ENCODE assay signal across 13 cellular contexts in the genomic region with DNA sequence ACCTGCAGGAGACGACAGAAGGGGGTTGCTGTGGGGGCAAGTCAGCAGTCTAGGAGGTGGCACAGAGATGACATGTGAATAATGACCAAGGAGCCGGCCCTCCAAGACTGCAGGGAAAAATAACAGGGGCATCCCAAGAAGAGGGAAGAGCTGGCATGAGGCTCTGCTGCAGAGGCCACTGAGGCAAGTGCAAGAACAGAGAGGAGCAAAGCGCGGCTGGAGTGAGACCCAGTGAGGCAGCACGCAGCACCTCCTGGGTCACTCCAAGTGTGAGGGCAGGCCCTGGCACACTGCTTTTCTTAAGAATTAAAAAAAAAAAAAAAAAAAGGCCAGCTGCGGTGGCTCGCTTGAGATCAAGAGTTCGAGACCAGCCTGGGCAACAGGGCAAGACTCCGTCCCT.
A peak's percentile ranks its signal among the peaks of the same experiment; 100 is the strongest.
DNase-seq lines count a peak whose midpoint lies in the region; ATAC-seq and TF ChIP-seq lines count a peak whose summit lies in the region.
"Had no signal": no experiment of that assay in that cellular context is flagged by ENCODE, and none has a peak within 500 bp of the region (broad histone marks: within the 10 kb centered on the region; RNA-seq: fewer than 3 reads in every experiment).

No MANE protein-coding gene starts in this region.

- H3K4me1 ChIP-seq in breast epithelium = peaks cover 4 to 5% of the 10 kb centered on the region in 2 donors

- BruUV-seq in MCF 10A (replicated peaks; lab: Mats Ljungman, UMichigan) = no TSS peak

- DNase-seq in breast epithelium (ENCODE audit: low spot score in 2 of 2) (no peak), MCF 10A (ENCODE audit: unreplicated experiment) (no peak), type B pancreatic cell (ENCODE audit: extremely low spot score, unreplicated experiment) (no peak), NCI-H748 (lab: John Stamatoyannopoulos, UW; ENCODE audit: unreplicated experiment) (no peak)
- no peak for DNase-seq in activated naive CD8-positive, alpha-beta T cell treated with anti-CD3 and anti-CD28 coated beads, Interleukin-2, amount 10 ng/mL, durations not matched to agents 7 days and 5 days
- DNase-seq in naive thymus-derived CD8-positive, alpha-beta T cell = peak in 2 of 10 donors; percentile 28 to 30
- no peak for DNase-seq in stimulated activated CD4-positive, alpha-beta T cell treated with anti-CD3 and anti-CD28 coated beads, Interleukin-12 subunit alpha, Interleukin-12 subunit beta, amount 100 ng/mL, for 4 hours
- DNase-seq: activated gamma-delta T cell; hippocampal formation; mucosa of descending colon; NCI-H2081 treated with DMSO at 0.1 percent for 48 hours; stimulated activated CD8-positive, alpha-beta memory T cell treated with anti-CD3 and anti-CD28 coated beads, Interleukin-4, amount 100 ng/mL, for 48 hours had no signal

- TF ChIP-seq POLR2A in breast epithelium (IDR thresholded peaks at IDR 0.05) = no peak

- POLR2A ChIA-PET in MCF 10A (lab: Yijun Ruan, JAX) = interaction anchor here (0.6 to 1.6 kb wide), 3 partner anchors 43 to 248 kb away, joined by 3 to 6 read pairs (median 3); no protein-coding TSS in a partner anchor
- POLR2A ChIA-PET in activated naive CD8-positive, alpha-beta T cell treated with anti-CD3 and anti-CD28 coated beads, Interleukin-2, amount 10 ng/mL, durations not matched to agents 7 days and 5 days (lab: Charles Lee) = interaction anchor here (0.6 to 0.9 kb wide), 6 partner anchors 15 to 1287 kb away, joined by 3 read pairs; no protein-coding TSS in a partner anchor
- POLR2A ChIA-PET in naive thymus-derived CD8-positive, alpha-beta T cell (lab: Charles Lee) = interaction anchor here (0.6 to 1.8 kb wide), 5 partner anchors 74 to 226 kb away, joined by 4 to 6 read pairs (median 5); partner anchors contain the start of genes EMC1 and MRTO4

- no peak for ATAC-seq in activated naive CD8-positive, alpha-beta T cell treated with anti-CD3 and anti-CD28 coated beads, Interleukin-2, amount 10 ng/mL, durations not matched to agents 7 days and 5 days (ENCODE audit: low read depth)
- ATAC-seq in naive thymus-derived CD8-positive, alpha-beta T cell = no peak
- no peak for ATAC-seq in GM21360 (IDR thresholded peaks at IDR 0.05; ENCODE audit: unreplicated experiment)
- ATAC-seq: mucosa of descending colon had no signal

- intact Hi-C loops in breast epithelium (cut with DNase I; ENCODE audit: low total_unique reads) (no loop called here), MCF 10A (cut with micrococcal nuclease) (no loop called here)

- H3K36me3 Mint-ChIP-seq in MCF 10A (ENCODE audit: insufficient read depth, unreplicated experiment) (peaks cover 25% of the 10 kb centered on the region), type B pancreatic cell (peaks cover 9% of the 10 kb centered on the region)
- H3K36me3 Mint-ChIP-seq in activated naive CD8-positive, alpha-beta T cell treated with anti-CD3 and anti-CD28 coated beads, Interleukin-2, amount 10 ng/mL, durations not matched to agents 7 days and 5 days = peaks cover 9% of the 10 kb centered on the region
- H3K36me3 Mint-ChIP-seq in naive thymus-derived CD8-positive, alpha-beta T cell = peaks cover 0 to 22% (median 0%) of the 10 kb centered on the region in 3 donors

- no peak overlapping the region for H3K4me3 Mint-ChIP-seq in MCF 10A (ENCODE audit: unreplicated experiment)
- H3K4me3 Mint-ChIP-seq in activated naive CD8-positive, alpha-beta T cell treated with anti-CD3 and anti-CD28 coated beads, Interleukin-2, amount 10 ng/mL, durations not matched to agents 7 days and 5 days = peak overlapping the region; percentile 85
- H3K4me3 Mint-ChIP-seq in naive thymus-derived CD8-positive, alpha-beta T cell = peak overlapping the region; percentile 76 to 92 (median 84)
- H3K4me3 Mint-ChIP-seq in type B pancreatic cell = peak overlapping the region; percentile 31

- H3K27me3 ChIP-seq in breast epithelium = no peaks in the 10 kb centered on the region

- no peaks in the 10 kb centered on the region for H3K36me3 ChIP-seq in breast epithelium

- H3K27me3 Mint-ChIP-seq in MCF 10A (ENCODE audit: insufficient read depth, unreplicated experiment) (no peaks in the 10 kb centered on the region), type B pancreatic cell (no peaks in the 10 kb centered on the region)
- no peaks in the 10 kb centered on the region for H3K27me3 Mint-ChIP-seq in activated naive CD8-positive, alpha-beta T cell treated with anti-CD3 and anti-CD28 coated beads, Interleukin-2, amount 10 ng/mL, durations not matched to agents 7 days and 5 days
- no peaks in the 10 kb centered on the region for H3K27me3 Mint-ChIP-seq in naive thymus-derived CD8-positive, alpha-beta T cell

- H3K27ac ChIP-seq in breast epithelium = peak overlapping the region; percentile 84 to 90

- CTCF ChIA-PET in MCF 10A (lab: Yijun Ruan, JAX) = interaction anchor here (0.6 to 3.4 kb wide), 13 partner anchors 9 to 260 kb away, joined by 3 to 25 read pairs (median 4); no protein-coding TSS in a partner anchor

- H3K4me1 Mint-ChIP-seq in MCF 10A (ENCODE audit: insufficient read depth, unreplicated experiment) (peaks cover 27% of the 10 kb centered on the region), type B pancreatic cell (ENCODE audit: unreplicated experiment) (peaks cover 48% of the 10 kb centered on the region)
- H3K4me1 Mint-ChIP-seq in activated naive CD8-positive, alpha-beta T cell treated with anti-CD3 and anti-CD28 coated beads, Interleukin-2, amount 10 ng/mL, durations not matched to agents 7 days and 5 days = peaks cover 49% of the 10 kb centered on the region
- H3K4me1 Mint-ChIP-seq in naive thymus-derived CD8-positive, alpha-beta T cell = peaks cover 34 to 93% (median 88%) of the 10 kb centered on the region in 4 donors

- TF ChIP-seq CTCF in breast epithelium (IDR thresholded peaks at IDR 0.05) (no peak), MCF 10A (IDR thresholded peaks at IDR 0.05; ENCODE audit: unreplicated experiment) (no peak), type B pancreatic cell (conservative IDR thresholded peaks at IDR 0.05) (no peak)

- no peaks in the 10 kb centered on the region for H3K9me3 Mint-ChIP-seq in MCF 10A (ENCODE audit: unreplicated experiment)
- no peaks in the 10 kb centered on the region for H3K9me3 Mint-ChIP-seq in activated naive CD8-positive, alpha-beta T cell treated with anti-CD3 and anti-CD28 coated beads, Interleukin-2, amount 10 ng/mL, durations not matched to agents 7 days and 5 days
- H3K9me3 Mint-ChIP-seq in naive thymus-derived CD8-positive, alpha-beta T cell = no peaks in the 10 kb centered on the region
- no peaks in the 10 kb centered on the region for H3K9me3 Mint-ChIP-seq in type B pancreatic cell

- H3K27ac Mint-ChIP-seq in MCF 10A (ENCODE audit: low read depth, unreplicated experiment) (no peak overlapping the region), type B pancreatic cell (peak overlapping the region; percentile 62)
- H3K27ac Mint-ChIP-seq in activated naive CD8-positive, alpha-beta T cell treated with anti-CD3 and anti-CD28 coated beads, Interleukin-2, amount 10 ng/mL, durations not matched to agents 7 days and 5 days = peak overlapping the region; percentile 97
- peak overlapping the region; percentile 91 to 95 (median 94) for H3K27ac Mint-ChIP-seq in naive thymus-derived CD8-positive, alpha-beta T cell

- no peak overlapping the region for H3K4me3 ChIP-seq in breast epithelium
- H3K4me3 ChIP-seq: mucosa of descending colon had no signal

- H3K9me3 ChIP-seq in breast epithelium = no peaks in the 10 kb centered on the region
- H3K9me3 ChIP-seq: mucosa of descending colon had no signal
